8 cellular contexts compared by ENCODE assay signal in genomic region chr1:226674892-226675719, GRCh38.
DNase-seq lines count a peak whose midpoint lies in the region; ATAC-seq and TF ChIP-seq lines count a peak whose summit lies in the region.

No MANE protein-coding gene starts in this region.

- intact Hi-C loops in transverse colon (cut with DNase I; ENCODE audit: low total_unique reads) = no loop called here

- in situ Hi-C loops in transverse colon (cut with MboI; ENCODE audit: low pct_ligation_motif_present in 1 of 4, low pct_unique_long_range_greater_than_20kb in 1 of 4, low sequenced_read_pairs in 3 of 4) = no loop called here

- no peaks in the 10 kb centered on the region for H3K27me3 ChIP-seq in transverse colon

- H3K4me3 ChIP-seq in transverse colon = no peak overlapping the region

- peak; percentile 14 for TF ChIP-seq POLR2A in transverse colon (IDR thresholded peaks at IDR 0.05)

- no peak for TF ChIP-seq EP300 in transverse colon (IDR thresholded peaks at IDR 0.05; ENCODE audit: low read depth)

- H3K4me1 ChIP-seq in transverse colon = peaks cover 38 to 84% (median 56%) of the 10 kb centered on the region in 4 donors

- no peaks in the 10 kb centered on the region for H3K9me3 ChIP-seq in transverse colon

- 12 to 62% (median 12%) methylated on average over 17 of the region's 17 CpGs for WGBS in adipose tissue, 3 donors
- WGBS in transverse colon (ENCODE audit: low coverage in 1 of 2), 2 donors = 0 to 49% methylated on average over 3 to 17 of the region's 17 CpGs

- DNase-seq in SIG-M5 treated with dmso at 0.1 percent for 504 hours (lab: John Stamatoyannopoulos, UW; ENCODE audit: unreplicated experiment) (peak; percentile 98), mucosa of gallbladder (ENCODE audit: low spot score) (peak; percentile 57), transverse colon (peak; percentile 67), HuH-7 (ENCODE audit: low spot score) (no peak), HK-2 (ENCODE audit: unreplicated experiment) (no peak)

- peak; percentile 53 for ATAC-seq in GM18858 (IDR thresholded peaks at IDR 0.05; ENCODE audit: unreplicated experiment)
- peak; percentile 78 for ATAC-seq in HG02885 (IDR thresholded peaks at IDR 0.05; ENCODE audit: poor library complexity, unreplicated experiment)

- H3K36me3 ChIP-seq in transverse colon = no peaks in the 10 kb centered on the region

- H3K27ac ChIP-seq in adipose tissue (ENCODE audit: low read depth, low read length) = peak overlapping the region; percentile 80
- H3K27ac ChIP-seq in transverse colon = peak overlapping the region; percentile 85 to 89 (median 87)

- TF ChIP-seq CTCF in transverse colon (IDR thresholded peaks at IDR 0.05) = no peak

Comparison
In these comparisons a context has a peak if more than half of its experiments do, and no peak if none do; other contexts are left out.
1. DNase-seq: peak in SIG-M5 treated with dmso at 0.1 percent for 504 hours (single experiment), mucosa of gallbladder (single experiment) and transverse colon (single experiment); none in HuH-7 (single experiment) and HK-2 (single experiment).